ENCODE assay signal across 8 cellular contexts in the genomic region with DNA sequence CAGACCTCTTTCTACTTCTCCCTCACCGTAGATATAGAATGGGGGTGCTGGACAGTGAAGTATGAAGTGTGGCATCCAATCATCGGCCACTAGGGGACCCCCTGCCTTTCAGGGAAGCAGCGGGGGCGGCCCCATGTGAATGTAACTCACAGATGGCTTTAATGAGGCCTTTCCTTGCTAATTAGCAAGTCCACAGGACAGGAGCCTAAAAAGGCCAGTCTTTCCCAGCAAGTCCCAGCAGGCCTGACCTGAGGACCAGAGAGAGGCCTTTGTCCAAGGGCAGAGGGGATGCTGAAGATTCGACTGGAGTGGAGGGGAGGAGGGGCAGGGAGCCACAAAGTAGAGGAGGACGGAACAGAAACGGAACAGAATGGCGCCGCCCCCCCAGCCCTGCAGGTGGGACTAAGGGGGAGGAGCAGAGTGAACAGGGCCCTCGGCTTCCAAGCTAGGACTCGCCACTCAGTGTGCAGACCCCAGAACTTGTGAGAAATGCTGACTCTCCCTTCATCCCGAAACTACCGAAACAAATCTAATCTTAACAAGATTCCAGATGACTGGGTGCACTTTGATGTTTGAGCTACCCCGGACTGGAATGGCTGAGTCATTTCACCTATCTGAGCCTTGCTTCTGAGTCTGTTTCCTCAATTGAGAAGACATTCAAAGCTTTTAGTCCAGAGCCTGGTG. TPM values are rescaled to one million over a fixed set of nuclear protein-coding genes. Genes with fewer than 3 reads are reported as not detected.
DNase-seq lines count a peak whose midpoint lies in the region; ATAC-seq and TF ChIP-seq lines count a peak whose summit lies in the region.

No MANE protein-coding gene starts in this region.

- peak overlapping the region; percentile 63 for H3K4me2 ChIP-seq in Karpas-422 (ENCODE audit: low read depth, low read length, poor library complexity, severe bottlenecking)

- H3K9me3 ChIP-seq in Karpas-422 (ENCODE audit: low read length): no peaks in the 10 kb centered on the region

- ATAC-seq in stimulated activated memory B cell treated with anti-CD40 and anti-IgM and Interleukin-4, amounts not matched to agents 10 μg/mL and 1 μg/mL and 100 μg/mL, for 72 hours: peak; percentile 84
- no peak for ATAC-seq in HG03175 (IDR thresholded peaks at IDR 0.05; ENCODE audit: unreplicated experiment)

- peak; percentile 58 for TF ChIP-seq CTCF in GM12872 (IDR thresholded peaks at IDR 0.05; ENCODE audit: insufficient read depth, low read depth, low read length)

- H3K27me3 Mint-ChIP-seq in activated T-cell treated with anti-CD3 and anti-CD28 coated beads, Interleukin-2, amount 50 U/mL, for 24 hours: peaks cover 21% of the 10 kb centered on the region
- peaks cover 18% of the 10 kb centered on the region for H3K27me3 Mint-ChIP-seq in stimulated activated memory B cell treated with anti-CD40 and anti-IgM and Interleukin-4, amounts not matched to agents 10 μg/mL and 1 μg/mL and 100 μg/mL, for 72 hours

- no peaks in the 10 kb centered on the region for H3K9me2 ChIP-seq in Karpas-422 (replicated peaks; ENCODE audit: insufficient read depth, low read length)

- DNase-seq in Karpas-422 (peak; percentile 88), iPS-NIHi7 (ENCODE audit: extremely low spot score) (peak; percentile 85), head of caudate nucleus (no peak), epidermal melanocyte (ENCODE audit: insufficient read length, low spot score) (no peak)
- peak; percentile 60 for DNase-seq in activated T-cell treated with anti-CD3 and anti-CD28 coated beads, Interleukin-2, amount 50 U/mL, for 24 hours

- peaks cover 28% of the 10 kb centered on the region for H3K4me1 ChIP-seq in Karpas-422 (ENCODE audit: low read length)

- H3K9me3 Mint-ChIP-seq in activated T-cell treated with anti-CD3 and anti-CD28 coated beads, Interleukin-2, amount 50 U/mL, for 24 hours: no peaks in the 10 kb centered on the region
- H3K9me3 Mint-ChIP-seq in stimulated activated memory B cell treated with anti-CD40 and anti-IgM and Interleukin-4, amounts not matched to agents 10 μg/mL and 1 μg/mL and 100 μg/mL, for 72 hours: no peaks in the 10 kb centered on the region

- H2AFZ ChIP-seq in Karpas-422 (ENCODE audit: low read length): peak overlapping the region; percentile 97

- H4K20me1 ChIP-seq in Karpas-422 (ENCODE audit: insufficient read depth, low read depth, low read length): no peaks in the 10 kb centered on the region

- no peak overlapping the region for H3K4me3 Mint-ChIP-seq in activated T-cell treated with anti-CD3 and anti-CD28 coated beads, Interleukin-2, amount 50 U/mL, for 24 hours
- H3K4me3 Mint-ChIP-seq in stimulated activated memory B cell treated with anti-CD40 and anti-IgM and Interleukin-4, amounts not matched to agents 10 μg/mL and 1 μg/mL and 100 μg/mL, for 72 hours: peak overlapping the region; percentile 72

- H3K27me3 ChIP-seq in Karpas-422 (ENCODE audit: low read length): no peaks in the 10 kb centered on the region

- no peaks in the 10 kb centered on the region for H3K36me3 ChIP-seq in Karpas-422 (ENCODE audit: insufficient read depth, low read length)

- no peaks in the 10 kb centered on the region for H3K79me2 ChIP-seq in Karpas-422 (ENCODE audit: low read length)

- peak overlapping the region; percentile 78 for H3K27ac Mint-ChIP-seq in activated T-cell treated with anti-CD3 and anti-CD28 coated beads, Interleukin-2, amount 50 U/mL, for 24 hours
- H3K27ac Mint-ChIP-seq in stimulated activated memory B cell treated with anti-CD40 and anti-IgM and Interleukin-4, amounts not matched to agents 10 μg/mL and 1 μg/mL and 100 μg/mL, for 72 hours: peak overlapping the region; percentile 85

- no peaks in the 10 kb centered on the region for H3K36me3 Mint-ChIP-seq in activated T-cell treated with anti-CD3 and anti-CD28 coated beads, Interleukin-2, amount 50 U/mL, for 24 hours (ENCODE audit: low read depth)
- no peaks in the 10 kb centered on the region for H3K36me3 Mint-ChIP-seq in stimulated activated memory B cell treated with anti-CD40 and anti-IgM and Interleukin-4, amounts not matched to agents 10 μg/mL and 1 μg/mL and 100 μg/mL, for 72 hours

- H3K27ac ChIP-seq in Karpas-422 (ENCODE audit: low read length): no peak overlapping the region

- H3K4me3 ChIP-seq in Karpas-422 (ENCODE audit: low read length): peak overlapping the region; percentile 27; the same call in 1 of the 2 replicates

- intact Hi-C loops in head of caudate nucleus (cut with DNase I): no loop called here

- peak overlapping the region; percentile 52 for H3K9ac ChIP-seq in Karpas-422 (ENCODE audit: low read length)

- H3K4me1 Mint-ChIP-seq in activated T-cell treated with anti-CD3 and anti-CD28 coated beads, Interleukin-2, amount 50 U/mL, for 24 hours (ENCODE audit: low read depth): peaks cover 13% of the 10 kb centered on the region
- peaks cover 24% of the 10 kb centered on the region for H3K4me1 Mint-ChIP-seq in stimulated activated memory B cell treated with anti-CD40 and anti-IgM and Interleukin-4, amounts not matched to agents 10 μg/mL and 1 μg/mL and 100 μg/mL, for 72 hours

RNA-seq across cellular contexts. Expression of gene C6orf132, which starts 5.8 kb away (rescaled TPM):
- total RNA-seq in Karpas-422 (2014; rRNA removed; shearing (Covaris generic); ENCODE audit: low replicate concordance): 0.11 and 0.83 TPM in 2 replicates

RNA-seq across cellular contexts. Expression of gene GUCA1A, which starts 36.5 kb away (rescaled TPM):
- total RNA-seq in Karpas-422 (2014; rRNA removed; shearing (Covaris generic); ENCODE audit: low replicate concordance): not detected in 2 replicates

RNA-seq across cellular contexts. Expression of gene GUCA1B, which starts 58.1 kb away (rescaled TPM):
- not detected in 2 replicates for total RNA-seq in Karpas-422 (2014; rRNA removed; shearing (Covaris generic); ENCODE audit: low replicate concordance)

Comparison
In these comparisons a context has a peak if more than half of its experiments do, and no peak if none do; other contexts are left out.
1. DNase-seq: peak in Karpas-422 (single experiment), activated T-cell treated with anti-CD3 and anti-CD28 coated beads, Interleukin-2, amount 50 U/mL, for 24 hours (single experiment) and iPS-NIHi7 (single experiment); none in head of caudate nucleus (0 of 42) and epidermal melanocyte (single experiment).